ENCODE assay signal across 1 cellular context in the genomic region with DNA sequence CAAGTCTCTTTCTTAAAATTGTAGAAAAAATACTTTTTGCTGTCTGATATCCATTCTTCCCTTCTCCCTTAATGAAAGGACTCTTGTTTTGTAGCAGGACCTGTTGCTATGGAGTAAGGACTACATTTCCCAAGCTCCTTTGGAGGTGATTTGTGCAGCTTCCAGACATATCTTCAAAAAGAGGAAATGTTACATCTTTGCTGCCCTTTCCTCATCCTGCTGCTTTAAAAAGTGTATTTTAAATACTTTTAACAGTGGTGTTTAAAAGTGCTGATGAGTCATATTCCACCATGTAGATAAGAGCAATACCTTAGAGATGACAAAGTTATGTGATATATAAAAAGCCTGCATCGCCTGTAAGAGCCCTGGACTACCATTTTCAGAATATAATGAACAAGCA.
TF ChIP-seq lines count a peak whose summit lies in the region.

No MANE protein-coding gene starts in this region.

TF ChIP-seq in K562, 482 proteins besides CTCF, POLR2A, EP300 and RAD21 (continues in another document):
- no peak for TF ChIP-seq RFX7 (CRISPR knock-in tag; IDR thresholded peaks at IDR 0.05)
- no peak for TF ChIP-seq KLF16 (IDR thresholded peaks at IDR 0.05)
- TF ChIP-seq MAFK (IDR thresholded peaks at IDR 0.05; ENCODE audit: low read length), result peak; percentile 78
- TF ChIP-seq RFX5 (IDR thresholded peaks at IDR 0.05; ENCODE audit: low read depth, low read length), result no peak
- no peak for TF ChIP-seq SIN3B (IDR thresholded peaks at IDR 0.05; ENCODE audit: low read depth)
- TF ChIP-seq EP400 (IDR thresholded peaks at IDR 0.05), result no peak
- peak; percentile 99 for TF ChIP-seq MYNN (IDR thresholded peaks at IDR 0.05)
- TF ChIP-seq MYNN (CRISPR knock-in tag; IDR thresholded peaks at IDR 0.05), result peak; percentile 91
- no peak for TF ChIP-seq ZC3H4 (CRISPR knock-in tag; IDR thresholded peaks at IDR 0.05; ENCODE audit: borderline replicate concordance)
- no peak for TF ChIP-seq NCOA1 (IDR thresholded peaks at IDR 0.05; ENCODE audit: low read depth)
- TF ChIP-seq NELFE (IDR thresholded peaks at IDR 0.05; ENCODE audit: insufficient read depth, insufficient read length), result no peak
- TF ChIP-seq, protein P1, sequence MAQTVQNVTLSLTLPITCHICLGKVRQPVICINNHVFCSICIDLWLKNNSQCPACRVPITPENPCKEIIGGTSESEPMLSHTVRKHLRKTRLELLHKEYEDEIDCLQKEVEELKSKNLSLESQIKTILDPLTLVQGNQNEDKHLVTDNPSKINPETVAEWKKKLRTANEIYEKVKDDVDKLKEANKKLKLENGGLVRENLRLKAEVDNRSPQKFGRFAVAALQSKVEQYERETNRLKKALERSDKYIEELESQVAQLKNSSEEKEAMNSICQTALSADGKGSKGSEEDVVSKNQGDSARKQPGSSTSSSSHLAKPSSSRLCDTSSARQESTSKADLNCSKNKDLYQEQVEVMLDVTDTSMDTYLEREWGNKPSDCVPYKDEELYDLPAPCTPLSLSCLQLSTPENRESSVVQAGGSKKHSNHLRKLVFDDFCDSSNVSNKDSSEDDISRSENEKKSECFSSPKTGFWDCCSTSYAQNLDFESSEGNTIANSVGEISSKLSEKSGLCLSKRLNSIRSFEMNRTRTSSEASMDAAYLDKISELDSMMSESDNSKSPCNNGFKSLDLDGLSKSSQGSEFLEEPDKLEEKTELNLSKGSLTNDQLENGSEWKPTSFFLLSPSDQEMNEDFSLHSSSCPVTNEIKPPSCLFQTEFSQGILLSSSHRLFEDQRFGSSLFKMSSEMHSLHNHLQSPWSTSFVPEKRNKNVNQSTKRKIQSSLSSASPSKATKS (CRISPR knock-in tag; IDR thresholded peaks at IDR 0.05), result no peak
- no peak for TF ChIP-seq MYC (IDR thresholded peaks at IDR 0.05; ENCODE audit: low read depth, low read length)
- TF ChIP-seq MYC (CRISPR knock-in tag; IDR thresholded peaks at IDR 0.05; ENCODE audit: borderline replicate concordance, low read depth), result no peak
- TF ChIP-seq ZNF717 (CRISPR knock-in tag; IDR thresholded peaks at IDR 0.05), result no peak
- TF ChIP-seq CBX1 (IDR thresholded peaks at IDR 0.05; ENCODE audit: low read depth), result no peak
- TF ChIP-seq STAT5A (IDR thresholded peaks at IDR 0.05; ENCODE audit: borderline replicate concordance, low read length), result no peak
- no peak for TF ChIP-seq SNRNP70 (optimal IDR thresholded peaks at IDR 0.05; ENCODE audit: low read depth, low read length)
- peak; percentile 87 for TF ChIP-seq ZNF316 (IDR thresholded peaks at IDR 0.05)
- no peak for TF ChIP-seq ERF (CRISPR knock-in tag; IDR thresholded peaks at IDR 0.05)
- no peak for TF ChIP-seq LCOR (CRISPR knock-in tag; IDR thresholded peaks at IDR 0.05)
- TF ChIP-seq HNRNPUL1 (IDR thresholded peaks at IDR 0.05; ENCODE audit: low read length), result no peak
- no peak for TF ChIP-seq CEBPB (tag; IDR thresholded peaks at IDR 0.05)
- TF ChIP-seq E2F3 (CRISPR knock-in tag; IDR thresholded peaks at IDR 0.05), result no peak
- TF ChIP-seq BMI1 (IDR thresholded peaks at IDR 0.05; ENCODE audit: low read length), result no peak
- peak; percentile 26; the same call in 1 of the 2 replicates for TF ChIP-seq ATF3 (IDR thresholded peaks at IDR 0.05)
- TF ChIP-seq ATF3 (CRISPR knock-in tag; conservative IDR thresholded peaks at IDR 0.05), result no peak
- no peak for TF ChIP-seq SMAD2 (IDR thresholded peaks at IDR 0.05; ENCODE audit: low read depth, low read length)
- TF ChIP-seq ELF2 (CRISPR knock-in tag; IDR thresholded peaks at IDR 0.05), result no peak
- TF ChIP-seq JUND (IDR thresholded peaks at IDR 0.05; ENCODE audit: borderline replicate concordance, low read depth, low read length), result peak; percentile 42; the same call in 1 of the 2 replicates
- TF ChIP-seq JUND (tag; IDR thresholded peaks at IDR 0.05; ENCODE audit: borderline replicate concordance, low read depth, low read length), result no peak
- no peak for TF ChIP-seq TRIM28 (IDR thresholded peaks at IDR 0.05)
- TF ChIP-seq ZBED1 (IDR thresholded peaks at IDR 0.05), result no peak
- TF ChIP-seq RB1 (IDR thresholded peaks at IDR 0.05; ENCODE audit: low read depth), result no peak
- no peak for TF ChIP-seq FUS (optimal IDR thresholded peaks at IDR 0.05; ENCODE audit: low read depth, low read length)
- TF ChIP-seq PML (IDR thresholded peaks at IDR 0.05; ENCODE audit: low read length), result no peak
- no peak for TF ChIP-seq ZFP30 (CRISPR knock-in tag; IDR thresholded peaks at IDR 0.05; ENCODE audit: borderline replicate concordance)
- TF ChIP-seq RFX1 (IDR thresholded peaks at IDR 0.05), result peak; percentile 62
- TF ChIP-seq, protein P2, sequence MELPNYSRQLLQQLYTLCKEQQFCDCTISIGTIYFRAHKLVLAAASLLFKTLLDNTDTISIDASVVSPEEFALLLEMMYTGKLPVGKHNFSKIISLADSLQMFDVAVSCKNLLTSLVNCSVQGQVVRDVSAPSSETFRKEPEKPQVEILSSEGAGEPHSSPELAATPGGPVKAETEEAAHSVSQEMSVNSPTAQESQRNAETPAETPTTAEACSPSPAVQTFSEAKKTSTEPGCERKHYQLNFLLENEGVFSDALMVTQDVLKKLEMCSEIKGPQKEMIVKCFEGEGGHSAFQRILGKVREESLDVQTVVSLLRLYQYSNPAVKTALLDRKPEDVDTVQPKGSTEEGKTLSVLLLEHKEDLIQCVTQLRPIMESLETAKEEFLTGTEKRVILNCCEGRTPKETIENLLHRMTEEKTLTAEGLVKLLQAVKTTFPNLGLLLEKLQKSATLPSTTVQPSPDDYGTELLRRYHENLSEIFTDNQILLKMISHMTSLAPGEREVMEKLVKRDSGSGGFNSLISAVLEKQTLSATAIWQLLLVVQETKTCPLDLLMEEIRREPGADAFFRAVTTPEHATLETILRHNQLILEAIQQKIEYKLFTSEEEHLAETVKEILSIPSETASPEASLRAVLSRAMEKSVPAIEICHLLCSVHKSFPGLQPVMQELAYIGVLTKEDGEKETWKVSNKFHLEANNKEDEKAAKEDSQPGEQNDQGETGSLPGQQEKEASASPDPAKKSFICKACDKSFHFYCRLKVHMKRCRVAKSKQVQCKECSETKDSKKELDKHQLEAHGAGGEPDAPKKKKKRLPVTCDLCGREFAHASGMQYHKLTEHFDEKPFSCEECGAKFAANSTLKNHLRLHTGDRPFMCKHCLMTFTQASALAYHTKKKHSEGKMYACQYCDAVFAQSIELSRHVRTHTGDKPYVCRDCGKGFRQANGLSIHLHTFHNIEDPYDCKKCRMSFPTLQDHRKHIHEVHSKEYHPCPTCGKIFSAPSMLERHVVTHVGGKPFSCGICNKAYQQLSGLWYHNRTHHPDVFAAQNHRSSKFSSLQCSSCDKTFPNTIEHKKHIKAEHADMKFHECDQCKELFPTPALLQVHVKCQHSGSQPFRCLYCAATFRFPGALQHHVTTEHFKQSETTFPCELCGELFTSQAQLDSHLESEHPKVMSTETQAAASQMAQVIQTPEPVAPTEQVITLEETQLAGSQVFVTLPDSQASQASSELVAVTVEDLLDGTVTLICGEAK (IDR thresholded peaks at IDR 0.05), result no peak
- TF ChIP-seq, protein P2 (CRISPR knock-in tag; IDR thresholded peaks at IDR 0.05), result no peak
- TF ChIP-seq MTA3 (IDR thresholded peaks at IDR 0.05; ENCODE audit: borderline replicate concordance), result no peak
- peak; percentile 75 for TF ChIP-seq HCFC1 (IDR thresholded peaks at IDR 0.05; ENCODE audit: low read depth, low read length)
- TF ChIP-seq ETS2 (tag; IDR thresholded peaks at IDR 0.05; ENCODE audit: borderline replicate concordance, poor library complexity, severe bottlenecking), result no peak
- TF ChIP-seq NONO (IDR thresholded peaks at IDR 0.05; ENCODE audit: low read depth in 2 of 2, low read length in 1 of 2), result no peak
- TF ChIP-seq HDAC8 (tag; IDR thresholded peaks at IDR 0.05), result no peak
- TF ChIP-seq MAFG (tag; conservative IDR thresholded peaks at IDR 0.05), result peak; percentile 84
- TF ChIP-seq RNF2 (IDR thresholded peaks at IDR 0.05), result no peak
- TF ChIP-seq MITF (IDR thresholded peaks at IDR 0.05), result no peak
- no peak for TF ChIP-seq NFIC (IDR thresholded peaks at IDR 0.05)
- no peak for TF ChIP-seq FOXJ3 (CRISPR knock-in tag; IDR thresholded peaks at IDR 0.05)
- peak; percentile 67 for TF ChIP-seq FOSL1 (tag; conservative IDR thresholded peaks at IDR 0.05)
- TF ChIP-seq ZNF699 (CRISPR knock-in tag; IDR thresholded peaks at IDR 0.05; ENCODE audit: insufficient replicate concordance), result no peak
- no peak for TF ChIP-seq MIER1 (IDR thresholded peaks at IDR 0.05; ENCODE audit: low read depth)
- TF ChIP-seq RBM22 (IDR thresholded peaks at IDR 0.05; ENCODE audit: low read depth, low read length, poor library complexity, severe bottlenecking), result no peak
- TF ChIP-seq, protein P3, sequence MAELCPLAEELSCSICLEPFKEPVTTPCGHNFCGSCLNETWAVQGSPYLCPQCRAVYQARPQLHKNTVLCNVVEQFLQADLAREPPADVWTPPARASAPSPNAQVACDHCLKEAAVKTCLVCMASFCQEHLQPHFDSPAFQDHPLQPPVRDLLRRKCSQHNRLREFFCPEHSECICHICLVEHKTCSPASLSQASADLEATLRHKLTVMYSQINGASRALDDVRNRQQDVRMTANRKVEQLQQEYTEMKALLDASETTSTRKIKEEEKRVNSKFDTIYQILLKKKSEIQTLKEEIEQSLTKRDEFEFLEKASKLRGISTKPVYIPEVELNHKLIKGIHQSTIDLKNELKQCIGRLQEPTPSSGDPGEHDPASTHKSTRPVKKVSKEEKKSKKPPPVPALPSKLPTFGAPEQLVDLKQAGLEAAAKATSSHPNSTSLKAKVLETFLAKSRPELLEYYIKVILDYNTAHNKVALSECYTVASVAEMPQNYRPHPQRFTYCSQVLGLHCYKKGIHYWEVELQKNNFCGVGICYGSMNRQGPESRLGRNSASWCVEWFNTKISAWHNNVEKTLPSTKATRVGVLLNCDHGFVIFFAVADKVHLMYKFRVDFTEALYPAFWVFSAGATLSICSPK (IDR thresholded peaks at IDR 0.05; ENCODE audit: borderline replicate concordance), result no peak
- TF ChIP-seq, protein P4, sequence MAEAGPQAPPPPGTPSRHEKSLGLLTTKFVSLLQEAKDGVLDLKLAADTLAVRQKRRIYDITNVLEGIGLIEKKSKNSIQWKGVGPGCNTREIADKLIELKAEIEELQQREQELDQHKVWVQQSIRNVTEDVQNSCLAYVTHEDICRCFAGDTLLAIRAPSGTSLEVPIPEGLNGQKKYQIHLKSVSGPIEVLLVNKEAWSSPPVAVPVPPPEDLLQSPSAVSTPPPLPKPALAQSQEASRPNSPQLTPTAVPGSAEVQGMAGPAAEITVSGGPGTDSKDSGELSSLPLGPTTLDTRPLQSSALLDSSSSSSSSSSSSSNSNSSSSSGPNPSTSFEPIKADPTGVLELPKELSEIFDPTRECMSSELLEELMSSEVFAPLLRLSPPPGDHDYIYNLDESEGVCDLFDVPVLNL (CRISPR knock-in tag; IDR thresholded peaks at IDR 0.05; ENCODE audit: low read depth), result no peak
- TF ChIP-seq SAFB (IDR thresholded peaks at IDR 0.05; ENCODE audit: borderline replicate concordance, low read depth, low read length), result no peak
- TF ChIP-seq HNRNPL (IDR thresholded peaks at IDR 0.05; ENCODE audit: low read depth, low read length), result no peak
